17 cellular contexts compared by ENCODE assay signal in genomic region chr13:109166807-109167206, GRCh38.
DNase-seq lines count a peak whose midpoint lies in the region; ATAC-seq and TF ChIP-seq lines count a peak whose summit lies in the region.
"Had no signal": no experiment of that assay in that cellular context is flagged by ENCODE, and none has a peak within 500 bp of the region (broad histone marks: within the 10 kb centered on the region; RNA-seq: fewer than 3 reads in every experiment).

No MANE protein-coding gene starts in this region.

- H3K27me3 ChIP-seq in esophagus muscularis mucosa (no peaks in the 10 kb centered on the region), MM.1S (replicated peaks; ENCODE audit: insufficient read depth, low read length) (peaks cover 23% of the 10 kb centered on the region; the same call in 1 of the 2 replicates), neural progenitor cell (no peaks in the 10 kb centered on the region)
- H3K27me3 ChIP-seq: spleen had no signal

- H3K36me3 ChIP-seq in esophagus muscularis mucosa: no peaks in the 10 kb centered on the region
- no peaks in the 10 kb centered on the region for H3K36me3 ChIP-seq in MM.1S (replicated peaks; ENCODE audit: insufficient read depth, low read length)
- H3K36me3 ChIP-seq in neural progenitor cell: no peaks in the 10 kb centered on the region
- H3K36me3 ChIP-seq: spleen had no signal

- TF ChIP-seq POLR2A in esophagus muscularis mucosa (IDR thresholded peaks at IDR 0.05; ENCODE audit: low read depth): no peak

- no peaks in the 10 kb centered on the region for H3K4me1 ChIP-seq in esophagus muscularis mucosa
- H3K4me1 ChIP-seq in MM.1S (ENCODE audit: low read length): peaks cover 20% of the 10 kb centered on the region
- H3K4me1 ChIP-seq in neural progenitor cell: peaks cover 8% of the 10 kb centered on the region

- H3K9ac ChIP-seq in MM.1S (ENCODE audit: low read length) (no peak overlapping the region), neural progenitor cell (no peak overlapping the region)

- no peaks in the 10 kb centered on the region for H3K27me3 Mint-ChIP-seq in neural progenitor cell (ENCODE audit: insufficient read depth, low read depth)

- H3K27ac Mint-ChIP-seq in neural progenitor cell: no peak overlapping the region
- H3K27ac Mint-ChIP-seq: nephron had no signal

- TF ChIP-seq CTCF in esophagus muscularis mucosa (IDR thresholded peaks at IDR 0.05) (no peak), MM.1S (IDR thresholded peaks at IDR 0.05; ENCODE audit: low read length) (no peak), neural progenitor cell (IDR thresholded peaks at IDR 0.05) (no peak)

- no peak for TF ChIP-seq EP300 in esophagus muscularis mucosa (IDR thresholded peaks at IDR 0.05)

- H3K4me3 Mint-ChIP-seq in neural progenitor cell: no peak overlapping the region
- H3K4me3 Mint-ChIP-seq: nephron had no signal

- peaks cover 2% of the 10 kb centered on the region for H3K4me1 Mint-ChIP-seq in neural progenitor cell
- H3K4me1 Mint-ChIP-seq: nephron had no signal

- no peak overlapping the region for H3K27ac ChIP-seq in esophagus muscularis mucosa (replicated peaks in 1 of 4)
- no peak overlapping the region for H3K27ac ChIP-seq in MM.1S (ENCODE audit: low read length)
- H3K27ac ChIP-seq in neural progenitor cell: no peak overlapping the region
- H3K27ac ChIP-seq: spleen had no signal

- H3K9me3 Mint-ChIP-seq in neural progenitor cell: no peaks in the 10 kb centered on the region
- H3K9me3 Mint-ChIP-seq: nephron had no signal

- H3F3A ChIP-seq in MM.1S (ENCODE audit: insufficient read depth, low read length) (peaks cover 11% of the 10 kb centered on the region), neural progenitor cell (ENCODE audit: low read depth) (no peaks in the 10 kb centered on the region)

- H2AFZ ChIP-seq in MM.1S (ENCODE audit: low read length): no peak overlapping the region
- no peak overlapping the region for H2AFZ ChIP-seq in neural progenitor cell (replicated peaks)

- 70% methylated on average over 2 of the region's 2 CpGs for WGBS in esophagus muscularis mucosa

- H3K4me2 ChIP-seq in MM.1S (ENCODE audit: low read depth, low read length) (no peak overlapping the region), neural progenitor cell (no peak overlapping the region)

- H3K9me3 ChIP-seq in esophagus muscularis mucosa (no peaks in the 10 kb centered on the region), MM.1S (replicated peaks; ENCODE audit: insufficient read depth, low read length) (no peaks in the 10 kb centered on the region), neural progenitor cell (ENCODE audit: low read depth) (no peaks in the 10 kb centered on the region)
- H3K9me3 ChIP-seq: spleen had no signal

- H4K20me1 ChIP-seq in MM.1S (ENCODE audit: insufficient read depth, low read length) (no peaks in the 10 kb centered on the region), neural progenitor cell (ENCODE audit: low read depth) (no peaks in the 10 kb centered on the region)

- peak; percentile 25 for ATAC-seq in GM18508 (IDR thresholded peaks at IDR 0.05; ENCODE audit: insufficient read depth, unreplicated experiment)
- peak; percentile 36 for ATAC-seq in GM19452 (IDR thresholded peaks at IDR 0.05; ENCODE audit: unreplicated experiment)
- peak; percentile 24 for ATAC-seq in HG03060 (IDR thresholded peaks at IDR 0.05; ENCODE audit: low read depth, unreplicated experiment)
- ATAC-seq: HepG2 had no signal

- H3K79me2 ChIP-seq in MM.1S (ENCODE audit: low read length) (no peaks in the 10 kb centered on the region), neural progenitor cell (ENCODE audit: low read depth) (no peaks in the 10 kb centered on the region)

- DNase-seq in esophagus muscularis mucosa (ENCODE audit: extremely low spot score) (peak; percentile 66), MM.1S (no peak), NCI-H524 (lab: John Stamatoyannopoulos, UW) (no peak), neural progenitor cell (ENCODE audit: low spot score) (no peak)
- no peak for DNase-seq in stimulated activated CD4-positive, alpha-beta T cell treated with anti-CD3 and anti-CD28 coated beads, Interleukin-4, amount 100 ng/mL, for 4 hours
- DNase-seq: activated CD4-positive, CD25-positive, alpha-beta regulatory T cell; activated T-cell treated with anti-CD3 and anti-CD28 coated beads, Interleukin-2, amount 50 U/mL, for 48 hours; AML-193; effector CD4-positive, alpha-beta T cell; EL; NCI-H1694; spleen had no signal

- intact Hi-C loops in esophagus muscularis mucosa (cut with DNase I): no loop called here

- no peaks in the 10 kb centered on the region for H3K9me2 ChIP-seq in MM.1S (replicated peaks; ENCODE audit: insufficient read depth, low read length)

- no peaks in the 10 kb centered on the region for H3K36me3 Mint-ChIP-seq in neural progenitor cell

- H3K4me3 ChIP-seq in esophagus muscularis mucosa: no peak overlapping the region
- H3K4me3 ChIP-seq in MM.1S (ENCODE audit: low read length): no peak overlapping the region
- H3K4me3 ChIP-seq in neural progenitor cell: no peak overlapping the region
- H3K4me3 ChIP-seq: spleen had no signal
